In the genomic region with DNA sequence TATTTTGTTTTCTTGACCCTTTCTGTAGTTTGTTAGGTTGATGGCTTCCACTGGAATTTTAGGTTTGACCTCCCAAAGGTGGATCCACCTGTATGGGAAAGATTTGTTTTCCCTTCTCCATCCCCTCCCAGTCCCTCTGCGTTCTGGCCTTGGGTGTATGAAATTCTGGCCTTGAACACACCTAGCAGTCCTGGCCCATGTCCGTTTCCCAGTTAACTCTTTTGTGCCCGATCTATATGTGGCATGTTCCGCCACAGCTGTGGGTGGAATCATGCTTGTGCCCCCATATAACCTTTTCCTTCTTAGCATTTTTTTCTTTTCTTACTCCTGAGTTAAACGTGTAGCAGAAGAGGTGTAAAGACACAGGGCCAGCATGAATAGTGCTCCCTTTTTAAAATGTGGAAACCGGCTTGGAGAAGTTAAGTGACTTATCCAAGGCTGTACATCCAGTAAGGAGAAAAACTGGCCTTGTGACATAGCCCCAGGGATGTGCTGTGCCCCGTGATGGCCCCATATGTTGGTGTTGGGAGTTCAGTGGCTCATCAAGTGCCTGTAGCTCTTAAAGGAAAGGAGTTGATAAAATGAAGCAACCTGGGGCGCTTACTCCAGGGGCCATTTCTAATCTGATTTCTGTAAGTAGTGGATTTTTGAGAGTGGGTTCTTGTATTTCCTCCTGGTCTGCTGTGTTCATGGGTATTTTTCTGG, we compare ENCODE assay signal across 1 cellular context.
TF ChIP-seq lines count a peak whose summit lies in the region.

No MANE protein-coding gene starts in this region.

TF ChIP-seq in HepG2, 621 proteins besides CTCF, POLR2A, EP300 and RAD21 (continued from another document and continues in another):
- TF ChIP-seq, protein P1, sequence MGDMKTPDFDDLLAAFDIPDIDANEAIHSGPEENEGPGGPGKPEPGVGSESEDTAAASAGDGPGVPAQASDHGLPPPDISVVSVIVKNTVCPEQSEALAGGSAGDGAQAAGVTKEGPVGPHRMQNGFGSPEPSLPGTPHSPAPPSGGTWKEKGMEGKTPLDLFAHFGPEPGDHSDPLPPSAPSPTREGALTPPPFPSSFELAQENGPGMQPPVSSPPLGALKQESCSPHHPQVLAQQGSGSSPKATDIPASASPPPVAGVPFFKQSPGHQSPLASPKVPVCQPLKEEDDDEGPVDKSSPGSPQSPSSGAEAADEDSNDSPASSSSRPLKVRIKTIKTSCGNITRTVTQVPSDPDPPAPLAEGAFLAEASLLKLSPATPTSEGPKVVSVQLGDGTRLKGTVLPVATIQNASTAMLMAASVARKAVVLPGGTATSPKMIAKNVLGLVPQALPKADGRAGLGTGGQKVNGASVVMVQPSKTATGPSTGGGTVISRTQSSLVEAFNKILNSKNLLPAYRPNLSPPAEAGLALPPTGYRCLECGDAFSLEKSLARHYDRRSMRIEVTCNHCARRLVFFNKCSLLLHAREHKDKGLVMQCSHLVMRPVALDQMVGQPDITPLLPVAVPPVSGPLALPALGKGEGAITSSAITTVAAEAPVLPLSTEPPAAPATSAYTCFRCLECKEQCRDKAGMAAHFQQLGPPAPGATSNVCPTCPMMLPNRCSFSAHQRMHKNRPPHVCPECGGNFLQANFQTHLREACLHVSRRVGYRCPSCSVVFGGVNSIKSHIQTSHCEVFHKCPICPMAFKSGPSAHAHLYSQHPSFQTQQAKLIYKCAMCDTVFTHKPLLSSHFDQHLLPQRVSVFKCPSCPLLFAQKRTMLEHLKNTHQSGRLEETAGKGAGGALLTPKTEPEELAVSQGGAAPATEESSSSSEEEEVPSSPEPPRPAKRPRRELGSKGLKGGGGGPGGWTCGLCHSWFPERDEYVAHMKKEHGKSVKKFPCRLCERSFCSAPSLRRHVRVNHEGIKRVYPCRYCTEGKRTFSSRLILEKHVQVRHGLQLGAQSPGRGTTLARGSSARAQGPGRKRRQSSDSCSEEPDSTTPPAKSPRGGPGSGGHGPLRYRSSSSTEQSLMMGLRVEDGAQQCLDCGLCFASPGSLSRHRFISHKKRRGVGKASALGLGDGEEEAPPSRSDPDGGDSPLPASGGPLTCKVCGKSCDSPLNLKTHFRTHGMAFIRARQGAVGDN (CRISPR knock-in tag; IDR thresholded peaks at IDR 0.05) = no peak
- TF ChIP-seq, protein P2, sequence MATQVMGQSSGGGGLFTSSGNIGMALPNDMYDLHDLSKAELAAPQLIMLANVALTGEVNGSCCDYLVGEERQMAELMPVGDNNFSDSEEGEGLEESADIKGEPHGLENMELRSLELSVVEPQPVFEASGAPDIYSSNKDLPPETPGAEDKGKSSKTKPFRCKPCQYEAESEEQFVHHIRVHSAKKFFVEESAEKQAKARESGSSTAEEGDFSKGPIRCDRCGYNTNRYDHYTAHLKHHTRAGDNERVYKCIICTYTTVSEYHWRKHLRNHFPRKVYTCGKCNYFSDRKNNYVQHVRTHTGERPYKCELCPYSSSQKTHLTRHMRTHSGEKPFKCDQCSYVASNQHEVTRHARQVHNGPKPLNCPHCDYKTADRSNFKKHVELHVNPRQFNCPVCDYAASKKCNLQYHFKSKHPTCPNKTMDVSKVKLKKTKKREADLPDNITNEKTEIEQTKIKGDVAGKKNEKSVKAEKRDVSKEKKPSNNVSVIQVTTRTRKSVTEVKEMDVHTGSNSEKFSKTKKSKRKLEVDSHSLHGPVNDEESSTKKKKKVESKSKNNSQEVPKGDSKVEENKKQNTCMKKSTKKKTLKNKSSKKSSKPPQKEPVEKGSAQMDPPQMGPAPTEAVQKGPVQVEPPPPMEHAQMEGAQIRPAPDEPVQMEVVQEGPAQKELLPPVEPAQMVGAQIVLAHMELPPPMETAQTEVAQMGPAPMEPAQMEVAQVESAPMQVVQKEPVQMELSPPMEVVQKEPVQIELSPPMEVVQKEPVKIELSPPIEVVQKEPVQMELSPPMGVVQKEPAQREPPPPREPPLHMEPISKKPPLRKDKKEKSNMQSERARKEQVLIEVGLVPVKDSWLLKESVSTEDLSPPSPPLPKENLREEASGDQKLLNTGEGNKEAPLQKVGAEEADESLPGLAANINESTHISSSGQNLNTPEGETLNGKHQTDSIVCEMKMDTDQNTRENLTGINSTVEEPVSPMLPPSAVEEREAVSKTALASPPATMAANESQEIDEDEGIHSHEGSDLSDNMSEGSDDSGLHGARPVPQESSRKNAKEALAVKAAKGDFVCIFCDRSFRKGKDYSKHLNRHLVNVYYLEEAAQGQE (IDR thresholded peaks at IDR 0.05; ENCODE audit: borderline replicate concordance in 1 of 2, low read depth in 1 of 2, low read length in 2 of 2) = no peak
- TF ChIP-seq KDM3A (CRISPR knock-in tag; IDR thresholded peaks at IDR 0.05; ENCODE audit: low read depth) = no peak
- TF ChIP-seq, protein P3, sequence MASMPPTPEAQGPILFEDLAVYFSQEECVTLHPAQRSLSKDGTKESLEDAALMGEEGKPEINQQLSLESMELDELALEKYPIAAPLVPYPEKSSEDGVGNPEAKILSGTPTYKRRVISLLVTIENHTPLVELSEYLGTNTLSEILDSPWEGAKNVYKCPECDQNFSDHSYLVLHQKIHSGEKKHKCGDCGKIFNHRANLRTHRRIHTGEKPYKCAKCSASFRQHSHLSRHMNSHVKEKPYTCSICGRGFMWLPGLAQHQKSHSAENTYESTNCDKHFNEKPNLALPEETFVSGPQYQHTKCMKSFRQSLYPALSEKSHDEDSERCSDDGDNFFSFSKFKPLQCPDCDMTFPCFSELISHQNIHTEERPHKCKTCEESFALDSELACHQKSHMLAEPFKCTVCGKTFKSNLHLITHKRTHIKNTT (CRISPR knock-in tag; IDR thresholded peaks at IDR 0.05) = no peak
- no peak for TF ChIP-seq TRIM24 (CRISPR knock-in tag; IDR thresholded peaks at IDR 0.05)
- TF ChIP-seq KMT2B (CRISPR knock-in tag; IDR thresholded peaks at IDR 0.05) = no peak; the same call in 1 of the 2 replicates
- no peak for TF ChIP-seq SALL2 (CRISPR knock-in tag; IDR thresholded peaks at IDR 0.05)
- TF ChIP-seq FOXJ3 (CRISPR knock-in tag; IDR thresholded peaks at IDR 0.05; ENCODE audit: borderline replicate concordance) = no peak
- TF ChIP-seq ZBTB8A (CRISPR knock-in tag; IDR thresholded peaks at IDR 0.05; ENCODE audit: borderline replicate concordance, low read depth) = no peak
- TF ChIP-seq HNRNPUL1 (IDR thresholded peaks at IDR 0.05; ENCODE audit: low read depth, low read length) = no peak
- TF ChIP-seq SETDB1 (CRISPR knock-in tag; IDR thresholded peaks at IDR 0.05; ENCODE audit: borderline replicate concordance) = no peak
- no peak for TF ChIP-seq ZNF569 (CRISPR knock-in tag; IDR thresholded peaks at IDR 0.05; ENCODE audit: borderline replicate concordance)
- TF ChIP-seq ZNF282 (IDR thresholded peaks at IDR 0.05; ENCODE audit: partially characterized antibody) = no peak
- TF ChIP-seq, protein P4, sequence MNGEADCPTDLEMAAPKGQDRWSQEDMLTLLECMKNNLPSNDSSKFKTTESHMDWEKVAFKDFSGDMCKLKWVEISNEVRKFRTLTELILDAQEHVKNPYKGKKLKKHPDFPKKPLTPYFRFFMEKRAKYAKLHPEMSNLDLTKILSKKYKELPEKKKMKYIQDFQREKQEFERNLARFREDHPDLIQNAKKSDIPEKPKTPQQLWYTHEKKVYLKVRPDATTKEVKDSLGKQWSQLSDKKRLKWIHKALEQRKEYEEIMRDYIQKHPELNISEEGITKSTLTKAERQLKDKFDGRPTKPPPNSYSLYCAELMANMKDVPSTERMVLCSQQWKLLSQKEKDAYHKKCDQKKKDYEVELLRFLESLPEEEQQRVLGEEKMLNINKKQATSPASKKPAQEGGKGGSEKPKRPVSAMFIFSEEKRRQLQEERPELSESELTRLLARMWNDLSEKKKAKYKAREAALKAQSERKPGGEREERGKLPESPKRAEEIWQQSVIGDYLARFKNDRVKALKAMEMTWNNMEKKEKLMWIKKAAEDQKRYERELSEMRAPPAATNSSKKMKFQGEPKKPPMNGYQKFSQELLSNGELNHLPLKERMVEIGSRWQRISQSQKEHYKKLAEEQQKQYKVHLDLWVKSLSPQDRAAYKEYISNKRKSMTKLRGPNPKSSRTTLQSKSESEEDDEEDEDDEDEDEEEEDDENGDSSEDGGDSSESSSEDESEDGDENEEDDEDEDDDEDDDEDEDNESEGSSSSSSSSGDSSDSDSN (CRISPR knock-in tag; IDR thresholded peaks at IDR 0.05) = no peak
- no peak for TF ChIP-seq HOXD1 (CRISPR knock-in tag; IDR thresholded peaks at IDR 0.05)
- no peak for TF ChIP-seq FLYWCH1 (CRISPR knock-in tag; IDR thresholded peaks at IDR 0.05)
- TF ChIP-seq, protein P5, sequence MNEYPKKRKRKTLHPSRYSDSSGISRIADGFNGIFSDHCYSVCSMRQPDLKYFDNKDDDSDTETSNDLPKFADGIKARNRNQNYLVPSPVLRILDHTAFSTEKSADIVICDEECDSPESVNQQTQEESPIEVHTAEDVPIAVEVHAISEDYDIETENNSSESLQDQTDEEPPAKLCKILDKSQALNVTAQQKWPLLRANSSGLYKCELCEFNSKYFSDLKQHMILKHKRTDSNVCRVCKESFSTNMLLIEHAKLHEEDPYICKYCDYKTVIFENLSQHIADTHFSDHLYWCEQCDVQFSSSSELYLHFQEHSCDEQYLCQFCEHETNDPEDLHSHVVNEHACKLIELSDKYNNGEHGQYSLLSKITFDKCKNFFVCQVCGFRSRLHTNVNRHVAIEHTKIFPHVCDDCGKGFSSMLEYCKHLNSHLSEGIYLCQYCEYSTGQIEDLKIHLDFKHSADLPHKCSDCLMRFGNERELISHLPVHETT (CRISPR knock-in tag; conservative IDR thresholded peaks at IDR 0.05) = no peak
- TF ChIP-seq ZNF160 (CRISPR knock-in tag; IDR thresholded peaks at IDR 0.05) = no peak
- TF ChIP-seq ZFP1 (CRISPR knock-in tag; IDR thresholded peaks at IDR 0.05) = no peak
- TF ChIP-seq ZNF329 (CRISPR knock-in tag; IDR thresholded peaks at IDR 0.05; ENCODE audit: low read depth) = no peak
- TF ChIP-seq, protein P6, sequence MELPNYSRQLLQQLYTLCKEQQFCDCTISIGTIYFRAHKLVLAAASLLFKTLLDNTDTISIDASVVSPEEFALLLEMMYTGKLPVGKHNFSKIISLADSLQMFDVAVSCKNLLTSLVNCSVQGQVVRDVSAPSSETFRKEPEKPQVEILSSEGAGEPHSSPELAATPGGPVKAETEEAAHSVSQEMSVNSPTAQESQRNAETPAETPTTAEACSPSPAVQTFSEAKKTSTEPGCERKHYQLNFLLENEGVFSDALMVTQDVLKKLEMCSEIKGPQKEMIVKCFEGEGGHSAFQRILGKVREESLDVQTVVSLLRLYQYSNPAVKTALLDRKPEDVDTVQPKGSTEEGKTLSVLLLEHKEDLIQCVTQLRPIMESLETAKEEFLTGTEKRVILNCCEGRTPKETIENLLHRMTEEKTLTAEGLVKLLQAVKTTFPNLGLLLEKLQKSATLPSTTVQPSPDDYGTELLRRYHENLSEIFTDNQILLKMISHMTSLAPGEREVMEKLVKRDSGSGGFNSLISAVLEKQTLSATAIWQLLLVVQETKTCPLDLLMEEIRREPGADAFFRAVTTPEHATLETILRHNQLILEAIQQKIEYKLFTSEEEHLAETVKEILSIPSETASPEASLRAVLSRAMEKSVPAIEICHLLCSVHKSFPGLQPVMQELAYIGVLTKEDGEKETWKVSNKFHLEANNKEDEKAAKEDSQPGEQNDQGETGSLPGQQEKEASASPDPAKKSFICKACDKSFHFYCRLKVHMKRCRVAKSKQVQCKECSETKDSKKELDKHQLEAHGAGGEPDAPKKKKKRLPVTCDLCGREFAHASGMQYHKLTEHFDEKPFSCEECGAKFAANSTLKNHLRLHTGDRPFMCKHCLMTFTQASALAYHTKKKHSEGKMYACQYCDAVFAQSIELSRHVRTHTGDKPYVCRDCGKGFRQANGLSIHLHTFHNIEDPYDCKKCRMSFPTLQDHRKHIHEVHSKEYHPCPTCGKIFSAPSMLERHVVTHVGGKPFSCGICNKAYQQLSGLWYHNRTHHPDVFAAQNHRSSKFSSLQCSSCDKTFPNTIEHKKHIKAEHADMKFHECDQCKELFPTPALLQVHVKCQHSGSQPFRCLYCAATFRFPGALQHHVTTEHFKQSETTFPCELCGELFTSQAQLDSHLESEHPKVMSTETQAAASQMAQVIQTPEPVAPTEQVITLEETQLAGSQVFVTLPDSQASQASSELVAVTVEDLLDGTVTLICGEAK (IDR thresholded peaks at IDR 0.05) = no peak
- TF ChIP-seq, protein P6 (CRISPR knock-in tag; IDR thresholded peaks at IDR 0.05) = no peak
- no peak for TF ChIP-seq NFE2L1 (CRISPR knock-in tag; IDR thresholded peaks at IDR 0.05; ENCODE audit: borderline replicate concordance)
- TF ChIP-seq, protein P7, sequence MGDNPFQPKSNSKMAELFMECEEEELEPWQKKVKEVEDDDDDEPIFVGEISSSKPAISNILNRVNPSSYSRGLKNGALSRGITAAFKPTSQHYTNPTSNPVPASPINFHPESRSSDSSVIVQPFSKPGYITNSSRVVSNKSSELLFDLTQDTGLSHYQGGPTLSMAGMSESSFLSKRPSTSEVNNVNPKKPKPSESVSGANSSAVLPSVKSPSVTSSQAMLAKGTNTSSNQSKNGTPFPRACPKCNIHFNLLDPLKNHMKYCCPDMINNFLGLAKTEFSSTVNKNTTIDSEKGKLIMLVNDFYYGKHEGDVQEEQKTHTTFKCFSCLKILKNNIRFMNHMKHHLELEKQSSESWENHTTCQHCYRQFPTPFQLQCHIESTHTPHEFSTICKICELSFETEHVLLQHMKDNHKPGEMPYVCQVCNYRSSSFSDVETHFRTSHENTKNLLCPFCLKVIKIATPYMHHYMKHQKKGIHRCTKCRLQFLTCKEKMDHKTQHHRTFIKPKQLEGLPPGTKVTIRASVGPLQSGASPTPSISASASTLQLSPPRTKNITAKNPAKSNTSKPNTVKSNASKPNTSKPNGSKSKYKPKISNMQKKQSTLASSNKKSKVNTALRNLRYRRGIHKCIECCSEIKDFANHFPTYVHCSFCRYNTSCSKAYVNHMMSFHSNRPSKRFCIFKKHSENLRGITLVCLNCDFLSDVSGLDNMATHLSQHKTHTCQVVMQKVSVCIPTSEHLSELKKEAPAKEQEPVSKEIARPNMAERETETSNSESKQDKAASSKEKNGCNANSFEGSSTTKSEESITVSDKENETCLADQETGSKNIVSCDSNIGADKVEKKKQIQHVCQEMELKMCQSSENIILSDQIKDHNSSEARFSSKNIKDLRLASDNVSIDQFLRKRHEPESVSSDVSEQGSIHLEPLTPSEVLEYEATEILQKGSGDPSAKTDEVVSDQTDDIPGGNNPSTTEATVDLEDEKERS (CRISPR knock-in tag; IDR thresholded peaks at IDR 0.05) = peak; percentile 63; the same call in 1 of the 2 replicates
